Comparison of ENCODE assay signal across 17 cellular contexts in the genomic region with DNA sequence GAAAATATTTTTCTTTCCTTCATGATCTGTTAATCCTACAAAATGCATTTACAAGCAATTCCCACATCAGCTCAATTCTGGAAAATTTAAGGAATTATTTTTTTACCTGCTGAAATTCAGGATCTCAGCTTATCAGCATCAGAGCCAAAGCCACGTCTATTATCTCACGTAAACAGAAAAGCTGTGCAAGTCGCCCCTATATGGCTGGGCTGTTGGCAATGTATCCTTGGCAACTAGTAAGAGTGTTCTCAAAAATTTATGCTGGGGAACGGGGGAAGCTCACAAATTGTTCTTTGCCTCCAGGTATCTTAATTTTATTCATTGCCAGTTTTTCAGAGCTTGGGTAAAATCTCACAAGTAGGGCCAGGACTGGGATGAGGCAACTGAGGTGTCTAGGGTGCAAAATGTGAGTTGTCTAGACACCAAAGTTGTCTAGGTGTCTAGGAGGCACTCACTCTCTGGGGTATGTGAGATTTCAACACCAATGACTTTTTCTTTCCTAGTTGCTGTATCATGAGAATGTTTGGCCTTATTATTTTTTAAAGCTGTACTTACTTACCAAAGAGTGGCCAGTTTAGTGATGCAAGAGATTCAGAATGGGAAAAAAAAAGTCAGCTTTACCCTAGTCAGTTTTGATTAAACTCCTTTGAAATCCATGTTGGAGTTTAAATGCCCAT. TPM values are rescaled to one million over a fixed set of nuclear protein-coding genes. Genes with fewer than 3 reads are reported as not detected.
DNase-seq lines count a peak whose midpoint lies in the region; ATAC-seq, FAIRE-seq and TF ChIP-seq lines count a peak whose summit lies in the region.
"Had no signal": no experiment of that assay in that cellular context is flagged by ENCODE, and none has a peak within 500 bp of the region (broad histone marks: within the 10 kb centered on the region; RNA-seq: fewer than 3 reads in every experiment).

No MANE protein-coding gene starts in this region.

- H3K4me2 ChIP-seq in H1 (ENCODE audit: insufficient read depth in 1 of 2, low read depth in 2 of 2, low read length in 2 of 2) = peak overlapping the region; percentile 59 to 70; a peak in 1 of 4 replicates
- peak overlapping the region; percentile 70 for H3K4me2 ChIP-seq in neural progenitor cell

- H3K4me3 ChIP-seq in H1 (ENCODE audit: extremely low read depth in 1 of 4, insufficient read depth in 2 of 4, low read depth in 3 of 4, low read length in 4 of 4) (peak overlapping the region in 1 of 4 experiments; percentile 61; a peak in 2 of 8 replicates), neural progenitor cell (no peak overlapping the region)
- H3K4me3 ChIP-seq: gastrocnemius medialis had no signal

- no peak overlapping the region for H2BK20ac ChIP-seq in H1 (ENCODE audit: low read length)

- no peaks in the 10 kb centered on the region for H3F3A ChIP-seq in neural progenitor cell (ENCODE audit: low read depth)

- H2BK5ac ChIP-seq in H1 (ENCODE audit: low read depth, low read length) = no peak overlapping the region

- no peaks in the 10 kb centered on the region for H3K36me3 Mint-ChIP-seq in neural progenitor cell
- H3K36me3 Mint-ChIP-seq: activated naive CD4-positive, alpha-beta T cell treated with anti-CD3 and anti-CD28 coated beads, Interleukin-2, amount 50 U/mL, for 24 hours; CD4-positive, CD25-positive, alpha-beta regulatory T cell; naive B cell had no signal

- H4K91ac ChIP-seq in H1 (replicated peaks; ENCODE audit: insufficient read length, low read length) = no peak overlapping the region

- H3K27ac Mint-ChIP-seq in neural progenitor cell = no peak overlapping the region
- H3K27ac Mint-ChIP-seq: activated naive CD4-positive, alpha-beta T cell treated with anti-CD3 and anti-CD28 coated beads, Interleukin-2, amount 50 U/mL, for 24 hours; dendritic cell treated with granulocyte-macrophage colony-stimulating factor and Interleukin-4, amounts not matched to agents 40 ng/mL and 50 ng/mL, for 4 days; naive B cell had no signal

- H2BK12ac ChIP-seq in H1 (ENCODE audit: low read depth, low read length) = no peak overlapping the region

- no peak overlapping the region for H3K18ac ChIP-seq in H1 (ENCODE audit: extremely low read depth, low read length)

- H4K8ac ChIP-seq in H1 (ENCODE audit: extremely low read depth, insufficient read depth, low read length) = no peak overlapping the region

- no peak for TF ChIP-seq RAD21 in H1 (IDR thresholded peaks at IDR 0.05 in 1 of 2, conservative IDR thresholded peaks at IDR 0.05 in 1 of 2; ENCODE audit: low read depth in 2 of 2, low read length in 2 of 2)

- H2BK15ac ChIP-seq in H1 (ENCODE audit: low read length) = no peak overlapping the region

- 87% methylated on average over 4 of the region's 4 CpGs; no CpG with 5 or more reads in 1 of the 2 experiments for WGBS in H1 (ENCODE audit: extremely low coverage in 1 of 2, insufficient coverage in 1 of 2, insufficient read length in 1 of 2, insufficient replicate concordance in 2 of 2, low coverage in 1 of 2, low lambda C conversion rate in 2 of 2, missing lambda C conversion rate in 1 of 2), 2 experiments

- POLR2A ChIA-PET in H1 (lab: Charles Lee; ENCODE audit: partially characterized antibody) = interaction anchor here (1.2 to 3.4 kb wide), 8 partner anchors 15 to 153 kb away, joined by 3 to 20 read pairs (median 6); partner anchors contain the start of genes CFAP58, GSTO1, ITPRIP and SFR1

- peaks cover 0 to 1% (median 0%) of the 10 kb centered on the region in 4 experiments; a peak in 2 of 7 replicates for H3K4me1 ChIP-seq in H1 (replicated peaks in 1 of 4; ENCODE audit: control insufficient read depth in 3 of 4, insufficient read depth in 4 of 4, low read length in 3 of 4)
- no peaks in the 10 kb centered on the region for H3K4me1 ChIP-seq in neural progenitor cell

- H2AK5ac ChIP-seq in H1 (ENCODE audit: low read depth, low read length) = no peak overlapping the region

- H3K23me2 ChIP-seq in H1 (ENCODE audit: low read depth, low read length) = no peaks in the 10 kb centered on the region

- no peaks in the 10 kb centered on the region for H3K9me3 ChIP-seq in H1 (ENCODE audit: insufficient read depth in 2 of 2, low read depth in 1 of 2, low read length in 1 of 2)
- H3K9me3 ChIP-seq in neural progenitor cell (ENCODE audit: low read depth) = no peaks in the 10 kb centered on the region
- H3K9me3 ChIP-seq: gastrocnemius medialis, stomach had no signal

- no peak for TF ChIP-seq POLR2A in H1 (IDR thresholded peaks at IDR 0.05; ENCODE audit: control extremely low read depth in 1 of 2, low read depth in 2 of 2, low read length in 2 of 2)

- TF ChIP-seq CTCF in H1 (IDR thresholded peaks at IDR 0.05; ENCODE audit: control extremely low read depth in 1 of 3, insufficient read depth in 1 of 3, low read depth in 1 of 3, low read length in 3 of 3) (no peak), neural progenitor cell (IDR thresholded peaks at IDR 0.05) (no peak)

- H3K27ac ChIP-seq in H1 (ENCODE audit: low read depth, low read length) (no peak overlapping the region), neural progenitor cell (no peak overlapping the region)
- H3K27ac ChIP-seq: gastrocnemius medialis had no signal

- H2BK120ac ChIP-seq in H1 (replicated peaks; ENCODE audit: low read depth, low read length) = no peak overlapping the region

- peaks cover 14% of the 10 kb centered on the region for H3K4me1 Mint-ChIP-seq in neural progenitor cell

- H3K56ac ChIP-seq in H1 (replicated peaks; ENCODE audit: insufficient read length, low read depth, low read length) = no peak overlapping the region

- H3K79me2 ChIP-seq in H1 (ENCODE audit: control insufficient read depth in 1 of 2, insufficient read depth in 2 of 2, low read length in 2 of 2) (no peaks in the 10 kb centered on the region), neural progenitor cell (ENCODE audit: low read depth) (no peaks in the 10 kb centered on the region)

- H3K36me3 ChIP-seq in H1 (ENCODE audit: control insufficient read depth in 2 of 4, insufficient read depth in 4 of 4, low read length in 3 of 4) (peaks cover 0 to 2% (median 0%) of the 10 kb centered on the region in 4 experiments; a peak in 2 of 8 replicates), neural progenitor cell (no peaks in the 10 kb centered on the region)
- H3K36me3 ChIP-seq: gastrocnemius medialis, stomach had no signal

- no peak overlapping the region for H3K23ac ChIP-seq in H1 (ENCODE audit: insufficient read length)

- H2AFZ ChIP-seq in H1 (ENCODE audit: low read length) = peak overlapping the region; percentile 76
- H2AFZ ChIP-seq in neural progenitor cell (replicated peaks) = peak overlapping the region; percentile 95

- no peaks in the 10 kb centered on the region for H3K79me1 ChIP-seq in H1 (ENCODE audit: low read depth, low read length)

- CTCF ChIA-PET in H1 (lab: Charles Lee; ENCODE audit: partially characterized antibody) = interaction anchor here (0.6 to 8.7 kb wide), 58 partner anchors 8 to 561 kb away, joined by 3 to 146 read pairs (median 5); partner anchors contain the start of genes CFAP43, CFAP58, GSTO1 and ITPRIP

- DNase-seq in EH (ENCODE audit: low read depth) = peak; percentile 62
- peak; percentile 41 for DNase-seq in OCI-M1 (lab: John Stamatoyannopoulos, UW)
- DNase-seq in H1 (ENCODE audit: low read depth in 1 of 2, low spot score in 2 of 2) = no peak
- no peak for DNase-seq in neural progenitor cell (ENCODE audit: low spot score)
- no peak for DNase-seq in foreskin melanocyte
- DNase-seq in hepatic stellate cell (ENCODE audit: low spot score) = no peak
- no peak for DNase-seq in NCI-H2196 (lab: John Stamatoyannopoulos, UW; ENCODE audit: unreplicated experiment)
- DNase-seq: gastrocnemius medialis, NCI-H1417, NCI-H446 treated with DMSO at 0.1 percent for 48 hours had no signal

- no peak for TF ChIP-seq EP300 in H1 (IDR thresholded peaks at IDR 0.05; ENCODE audit: borderline replicate concordance in 1 of 2, low read depth in 2 of 2, low read length in 2 of 2)

- no peak overlapping the region for H3K9ac ChIP-seq in H1 (replicated peaks in 1 of 4; ENCODE audit: extremely low read depth in 1 of 4, low read depth in 3 of 4, low read length in 3 of 4)
- H3K9ac ChIP-seq in neural progenitor cell = no peak overlapping the region

- FAIRE-seq in H1 (lab: Jason Lieb, UNC) = no peak

- H3K27me3 ChIP-seq in H1 (replicated peaks in 1 of 4; ENCODE audit: control insufficient read depth in 3 of 4, extremely low read depth in 1 of 4, insufficient read depth in 3 of 4, low read length in 3 of 4) (peaks cover 0 to 7% (median 2%) of the 10 kb centered on the region in 4 experiments; a peak in 2 of 7 replicates), neural progenitor cell (peaks cover 5% of the 10 kb centered on the region)

- no peak overlapping the region for H3K4ac ChIP-seq in H1 (replicated peaks; ENCODE audit: insufficient read length, low read depth, low read length)

- H3K9me3 Mint-ChIP-seq in neural progenitor cell = no peaks in the 10 kb centered on the region
- H3K9me3 Mint-ChIP-seq: activated naive CD4-positive, alpha-beta T cell treated with anti-CD3 and anti-CD28 coated beads, Interleukin-2, amount 50 U/mL, for 24 hours; CD4-positive, CD25-positive, alpha-beta regulatory T cell; dendritic cell treated with granulocyte-macrophage colony-stimulating factor and Interleukin-4, amounts not matched to agents 40 ng/mL and 50 ng/mL, for 4 days; naive B cell had no signal

- no peak overlapping the region for H3K4me3 Mint-ChIP-seq in neural progenitor cell
- H3K4me3 Mint-ChIP-seq: dendritic cell treated with granulocyte-macrophage colony-stimulating factor and Interleukin-4, amounts not matched to agents 40 ng/mL and 50 ng/mL, for 4 days; naive B cell had no signal

- H4K5ac ChIP-seq in H1 (ENCODE audit: insufficient read length, low read depth, low read length) = no peak overlapping the region

- no peaks in the 10 kb centered on the region for H3K27me3 Mint-ChIP-seq in neural progenitor cell (ENCODE audit: insufficient read depth, low read depth)
- H3K27me3 Mint-ChIP-seq: activated naive CD4-positive, alpha-beta T cell treated with anti-CD3 and anti-CD28 coated beads, Interleukin-2, amount 50 U/mL, for 24 hours had no signal

- H4K20me1 ChIP-seq in H1 (replicated peaks in 1 of 2; ENCODE audit: control insufficient read depth in 1 of 2, insufficient read depth in 2 of 2, low read length in 2 of 2) = no peaks in the 10 kb centered on the region
- no peaks in the 10 kb centered on the region for H4K20me1 ChIP-seq in neural progenitor cell (ENCODE audit: low read depth)

- ATAC-seq in GM21447 (IDR thresholded peaks at IDR 0.05; ENCODE audit: unreplicated experiment) = no peak
- ATAC-seq: gastrocnemius medialis had no signal

- H3K14ac ChIP-seq in H1 (ENCODE audit: insufficient read length) = no peak overlapping the region

RNA-seq across cellular contexts. Expression of gene GSTO2, which starts 5.1 kb away (rescaled TPM):
- 12.7 and 13.1 TPM in 2 replicates for total RNA-seq in H1 (2021; fragmentation: NEBNext Ultra II Directional; extraction: Animal tissue kit (Norgen Biotek cat#: 25700))
- 34.0 and 41.7 TPM in 2 replicates for polyA plus RNA-seq in H1 (2011; rRNA removed)
- 28.2 TPM for polyA plus RNA-seq in H1 (2011; cell fraction: cytosol; rRNA removed)
- 20.6 TPM for polyA plus RNA-seq in H1 (2011; cell fraction: nucleus; rRNA removed)
- polyA plus RNA-seq in H1 (2012, experiment 1 of 2) = 17.5 to 19.3 TPM (median 17.6 TPM) in 4 replicates
- 23.3 TPM for polyA plus RNA-seq in H1 (2012, experiment 2 of 2)
- 12.6 TPM for polyA plus RNA-seq in H1 (2013, experiment 1 of 2)
- polyA plus RNA-seq in H1 (2013, experiment 2 of 2) = 11.7 TPM
- polyA minus RNA-seq in H1 (2011; rRNA and poly(A)+ RNA removed) = 19.5 and 23.4 TPM in 2 replicates
- polyA minus RNA-seq in H1 (2011; cell fraction: cytosol; rRNA and poly(A)+ RNA removed) = 6.8 TPM
- polyA minus RNA-seq in H1 (2011; cell fraction: nucleus; rRNA and poly(A)+ RNA removed) = 16.5 TPM
- total RNA-seq in neural progenitor cell (ENCODE audit: low replicate concordance) = 4.9 and 7.6 TPM in 2 replicates

RNA-seq across cellular contexts. Expression of gene GSTO1, which starts 19.3 kb away (rescaled TPM):
- 32.5 and 33.8 TPM in 2 replicates for total RNA-seq in H1 (2021; fragmentation: NEBNext Ultra II Directional; extraction: Animal tissue kit (Norgen Biotek cat#: 25700))
- polyA plus RNA-seq in H1 (2011; rRNA removed) = 17.3 and 22.4 TPM in 2 replicates
- 35.1 TPM for polyA plus RNA-seq in H1 (2011; cell fraction: cytosol; rRNA removed)
- 8.9 TPM for polyA plus RNA-seq in H1 (2011; cell fraction: nucleus; rRNA removed)
- 36.6 to 51.9 TPM (median 38.2 TPM) in 4 replicates for polyA plus RNA-seq in H1 (2012, experiment 1 of 2)
- polyA plus RNA-seq in H1 (2012, experiment 2 of 2) = 38.4 TPM
- polyA plus RNA-seq in H1 (2013, experiment 1 of 2) = 38.7 TPM
- 35.2 TPM for polyA plus RNA-seq in H1 (2013, experiment 2 of 2)
- 8.4 and 9.0 TPM in 2 replicates for polyA minus RNA-seq in H1 (2011; rRNA and poly(A)+ RNA removed)
- 9.7 TPM for polyA minus RNA-seq in H1 (2011; cell fraction: cytosol; rRNA and poly(A)+ RNA removed)
- polyA minus RNA-seq in H1 (2011; cell fraction: nucleus; rRNA and poly(A)+ RNA removed) = 10.0 TPM
- total RNA-seq in neural progenitor cell (ENCODE audit: low replicate concordance) = 37.2 and 48.6 TPM in 2 replicates

RNA-seq across cellular contexts. Expression of gene CFAP43, which starts 41.9 kb away (rescaled TPM):
- total RNA-seq in H1 (2021; fragmentation: NEBNext Ultra II Directional; extraction: Animal tissue kit (Norgen Biotek cat#: 25700)) = 0.11 and 0.23 TPM in 2 replicates
- 0.27 and 0.35 TPM in 2 replicates for polyA plus RNA-seq in H1 (2011; rRNA removed)
- polyA plus RNA-seq in H1 (2011; cell fraction: cytosol; rRNA removed) = 0.47 TPM
- 0.31 TPM for polyA plus RNA-seq in H1 (2011; cell fraction: nucleus; rRNA removed)
- polyA plus RNA-seq in H1 (2012, experiment 1 of 2) = 0.25 to 0.69 TPM (median 0.39 TPM) in 4 replicates
- not detected for polyA plus RNA-seq in H1 (2012, experiment 2 of 2)
- polyA plus RNA-seq in H1 (2013, experiment 1 of 2) = 0.14 TPM
- polyA plus RNA-seq in H1 (2013, experiment 2 of 2) = 0.13 TPM
- 0.76 and 0.82 TPM in 2 replicates for polyA minus RNA-seq in H1 (2011; rRNA and poly(A)+ RNA removed)
- polyA minus RNA-seq in H1 (2011; cell fraction: cytosol; rRNA and poly(A)+ RNA removed) = not detected
- polyA minus RNA-seq in H1 (2011; cell fraction: nucleus; rRNA and poly(A)+ RNA removed) = 1.5 TPM
- 2.7 TPM in 2 replicates for total RNA-seq in neural progenitor cell (ENCODE audit: low replicate concordance)
- total RNA-seq: activated CD8-positive, alpha-beta memory T cell treated with anti-CD3 and anti-CD28 coated beads for 36 hours; CD4-positive, CD25-positive, alpha-beta regulatory T cell; gastrocnemius medialis had no signal
- polyA plus RNA-seq: CD4-positive, CD25-positive, alpha-beta regulatory T cell had no signal

Comparison
In these comparisons a context has a peak if more than half of its experiments do, and no peak if none do; other contexts are left out.
1. DNase-seq: peak in EH (single experiment) and OCI-M1 (single experiment); none in H1 (0 of 2), neural progenitor cell (single experiment), foreskin melanocyte (single experiment), hepatic stellate cell (single experiment) and NCI-H2196 (single experiment).